Comparison of ENCODE assay signal across 1 cellular context in genomic region chr17:50660887-50661345, GRCh38.
A peak's percentile ranks its signal among the peaks of the same experiment; 100 is the strongest.
TF ChIP-seq lines count a peak whose summit lies in the region.

No MANE protein-coding gene starts in this region.

TF ChIP-seq in HepG2, 621 proteins besides CTCF, POLR2A, EP300 and RAD21 (continued from another document and continues in another):
- no peak for TF ChIP-seq ZBTB40 (IDR thresholded peaks at IDR 0.05)
- no peak for TF ChIP-seq ZBTB40 (CRISPR knock-in tag; IDR thresholded peaks at IDR 0.05)
- no peak for TF ChIP-seq MAFK (conservative IDR thresholded peaks at IDR 0.05 in 1 of 2, IDR thresholded peaks at IDR 0.05 in 1 of 2; ENCODE audit: low read length in 2 of 2)
- peak; percentile 6 for TF ChIP-seq PHF5A (CRISPR knock-in tag; IDR thresholded peaks at IDR 0.05; ENCODE audit: low read depth, unreplicated experiment)
- peak; percentile 1 for TF ChIP-seq ZNF407 (CRISPR knock-in tag; IDR thresholded peaks at IDR 0.05; ENCODE audit: not compliant biosample characterization)
- TF ChIP-seq XRCC5 (optimal IDR thresholded peaks at IDR 0.05; ENCODE audit: low read length), result peak; percentile 36
- TF ChIP-seq CREM (IDR thresholded peaks at IDR 0.05), result no peak
- TF ChIP-seq CREM (CRISPR knock-in tag; IDR thresholded peaks at IDR 0.05), result no peak
- TF ChIP-seq ZNF557 (CRISPR knock-in tag; IDR thresholded peaks at IDR 0.05), result no peak
- no peak for TF ChIP-seq MXI1 (IDR thresholded peaks at IDR 0.05; ENCODE audit: borderline replicate concordance, low read depth, low read length)
- TF ChIP-seq ZNF513 (CRISPR knock-in tag; conservative IDR thresholded peaks at IDR 0.05), result no peak
- no peak for TF ChIP-seq ZNF572 (CRISPR knock-in tag; IDR thresholded peaks at IDR 0.05)
- TF ChIP-seq ZBTB14 (CRISPR knock-in tag; IDR thresholded peaks at IDR 0.05), result no peak
- TF ChIP-seq SIX1 (CRISPR knock-in tag; IDR thresholded peaks at IDR 0.05; ENCODE audit: borderline replicate concordance), result no peak
- TF ChIP-seq HIVEP1 (CRISPR knock-in tag; IDR thresholded peaks at IDR 0.05), result no peak; the same call in 1 of the 2 replicates
- no peak for TF ChIP-seq ZBTB38 (CRISPR knock-in tag; IDR thresholded peaks at IDR 0.05)
- TF ChIP-seq MXD3 (CRISPR knock-in tag; IDR thresholded peaks at IDR 0.05), result 0 out of 2 replicates have a peak, but pooled peaks have one; percentile 6
- TF ChIP-seq TRAFD1 (CRISPR knock-in tag; IDR thresholded peaks at IDR 0.05; ENCODE audit: borderline replicate concordance), result no peak
- no peak for TF ChIP-seq PCBP1 (IDR thresholded peaks at IDR 0.05; ENCODE audit: borderline replicate concordance, low read depth, low read length)
- 0 out of 2 replicates have a peak, but pooled peaks have one; percentile 57 for TF ChIP-seq SMAD1 (CRISPR knock-in tag; IDR thresholded peaks at IDR 0.05; ENCODE audit: borderline replicate concordance, low read depth)
- peak; percentile 11 for TF ChIP-seq TEAD3 (CRISPR knock-in tag; optimal IDR thresholded peaks at IDR 0.05; ENCODE audit: borderline replicate concordance)
- TF ChIP-seq NONO (IDR thresholded peaks at IDR 0.05), result no peak
- TF ChIP-seq NONO (CRISPR knock-in tag; conservative IDR thresholded peaks at IDR 0.05), result no peak
- no peak for TF ChIP-seq TAF1 (CRISPR knock-in tag; IDR thresholded peaks at IDR 0.05)
- 0 out of 2 replicates have a peak, but pooled peaks have one; percentile 2 for TF ChIP-seq ZNF878 (CRISPR knock-in tag; IDR thresholded peaks at IDR 0.05)
- no peak for TF ChIP-seq GABPB1 (CRISPR knock-in tag; IDR thresholded peaks at IDR 0.05)
- TF ChIP-seq ZNF280B (CRISPR knock-in tag; IDR thresholded peaks at IDR 0.05; ENCODE audit: borderline replicate concordance), result no peak
- no peak for TF ChIP-seq ONECUT2 (CRISPR knock-in tag; IDR thresholded peaks at IDR 0.05)
- 0 out of 2 replicates have a peak, but pooled peaks have one; percentile 36 for TF ChIP-seq TERF1 (CRISPR knock-in tag; IDR thresholded peaks at IDR 0.05)
